In the genomic region with DNA sequence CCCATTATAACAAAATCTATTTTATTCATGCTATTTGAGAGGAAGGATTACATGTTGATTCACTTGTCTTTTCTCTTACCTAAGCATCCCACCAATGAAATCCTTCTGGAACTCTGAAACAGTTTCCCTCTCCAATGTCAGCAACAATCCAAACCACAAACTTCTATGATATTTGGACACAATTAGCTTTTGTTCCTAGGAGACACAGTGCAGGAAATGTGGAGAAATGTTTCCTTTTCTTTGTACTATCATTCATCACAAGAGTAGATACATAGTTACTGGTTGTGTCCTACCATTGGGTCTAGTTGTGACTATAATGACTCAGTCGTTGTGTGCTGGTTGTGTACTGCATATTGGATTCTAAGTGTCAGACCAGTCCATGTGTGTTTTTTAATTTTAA, we compare ENCODE assay signal across 19 cellular contexts.
DNase-seq lines count a peak whose midpoint lies in the region; ATAC-seq and TF ChIP-seq lines count a peak whose summit lies in the region.
"Had no signal": no experiment of that assay in that cellular context is flagged by ENCODE, and none has a peak within 500 bp of the region (broad histone marks: within the 10 kb centered on the region; RNA-seq: fewer than 3 reads in every experiment).

No MANE protein-coding gene starts in this region.

- H3F3A ChIP-seq in PC-3 (ENCODE audit: low read length, unreplicated experiment) = no peaks in the 10 kb centered on the region

- no peak overlapping the region for H3K27ac ChIP-seq in PC-3 (ENCODE audit: low read length)
- peak overlapping the region; percentile 63 for H3K27ac ChIP-seq in trophoblast cell (ENCODE audit: low read depth, low read length)
- H3K27ac ChIP-seq: C4-2B, foreskin keratinocyte, skin epidermis, thoracic aorta had no signal

- H3K79me2 ChIP-seq in PC-3 (ENCODE audit: low read length) (no peaks in the 10 kb centered on the region), trophoblast cell (ENCODE audit: control insufficient read depth, insufficient read depth, low read length, poor library complexity) (no peaks in the 10 kb centered on the region)

- H3K9ac ChIP-seq in PC-3 (ENCODE audit: low read length) (no peak overlapping the region), trophoblast cell (ENCODE audit: low read length) (no peak overlapping the region)

- no TSS peak for BruUV-seq in Calu3 (replicated peaks; lab: Mats Ljungman, UMichigan)
- BruUV-seq in PC-3 (replicated peaks; lab: Mats Ljungman, UMichigan) = no TSS peak

- intact Hi-C loops in Calu3 (cut with micrococcal nuclease; ENCODE audit: unreplicated experiment) (no loop called here), PC-3 (cut with micrococcal nuclease) (no loop called here)

- DNase-seq in Calu3 = no peak
- no peak for DNase-seq in PC-3
- peak; percentile 51 for DNase-seq in fibroblast of gingiva (ENCODE audit: low read depth)
- no peak for DNase-seq in trophoblast cell
- no peak for DNase-seq in NCI-H2171 (lab: John Stamatoyannopoulos, UW)
- no peak for DNase-seq in NCI-H748 treated with DMSO at 0.1 percent for 48 hours (lab: John Stamatoyannopoulos, UW)
- DNase-seq in NCI-H146 (lab: John Stamatoyannopoulos, UW) = no peak
- DNase-seq: activated CD4-positive, alpha-beta memory T cell treated with anti-CD3 and anti-CD28 coated beads, Interleukin-2, amount 10 ng/mL, durations not matched to agents 7 days and 5 days; foreskin keratinocyte; left ventricle myocardium superior; NCI-H187; NCI-H446 treated with DMSO at 0.1 percent for 48 hours; stimulated activated CD4-positive, alpha-beta T cell treated with anti-CD3 and anti-CD28 coated beads, Interleukin-4, amount 100 ng/mL, for 4 hours; stimulated activated CD8-positive, alpha-beta memory T cell treated with anti-CD3 and anti-CD28 coated beads, Interleukin-4, amount 100 ng/mL, for 48 hours had no signal

- no peaks in the 10 kb centered on the region for H3K27me3 Mint-ChIP-seq in Calu3 (ENCODE audit: unreplicated experiment)
- H3K27me3 Mint-ChIP-seq: activated CD4-positive, alpha-beta memory T cell treated with anti-CD3 and anti-CD28 coated beads, Interleukin-2, amount 10 ng/mL, durations not matched to agents 7 days and 5 days had no signal

- H3K9me3 Mint-ChIP-seq in Calu3 (ENCODE audit: low read depth, unreplicated experiment) = no peaks in the 10 kb centered on the region
- H3K9me3 Mint-ChIP-seq: T-helper 1 cell treated with Interleukin-12 subunit alpha and Interleukin-12 subunit beta and Interleukin-4 antibody, amounts not matched to agents 30 μg/mL and 1 μg/mL, for 36 hours had no signal

- no peak overlapping the region for H4K12ac ChIP-seq in trophoblast cell (ENCODE audit: low read depth, low read length)

- H3K79me1 ChIP-seq in trophoblast cell (ENCODE audit: low read length) = peaks cover 3% of the 10 kb centered on the region

- H2BK12ac ChIP-seq in trophoblast cell (ENCODE audit: low read length) = no peak overlapping the region

- H3K4me3 Mint-ChIP-seq in Calu3 (ENCODE audit: low read depth, unreplicated experiment) = no peak overlapping the region
- H3K4me3 Mint-ChIP-seq: activated CD4-positive, alpha-beta memory T cell treated with anti-CD3 and anti-CD28 coated beads, Interleukin-2, amount 10 ng/mL, durations not matched to agents 7 days and 5 days; T-helper 1 cell treated with Interleukin-12 subunit alpha and Interleukin-12 subunit beta and Interleukin-4 antibody, amounts not matched to agents 30 μg/mL and 1 μg/mL, for 36 hours had no signal

- TF ChIP-seq CTCF in Calu3 (IDR thresholded peaks at IDR 0.05; ENCODE audit: unreplicated experiment) (no peak), PC-3 (conservative IDR thresholded peaks at IDR 0.05; ENCODE audit: low read depth, low read length) (no peak)

- peaks cover 9% of the 10 kb centered on the region for H3K4me1 Mint-ChIP-seq in Calu3 (ENCODE audit: low read depth, unreplicated experiment)
- H3K4me1 Mint-ChIP-seq: activated CD4-positive, alpha-beta memory T cell treated with anti-CD3 and anti-CD28 coated beads, Interleukin-2, amount 10 ng/mL, durations not matched to agents 7 days and 5 days had no signal

- H3K4me3 ChIP-seq in PC-3 (ENCODE audit: low read length) (no peak overlapping the region), trophoblast cell (ENCODE audit: low read depth, low read length) (no peak overlapping the region)
- H3K4me3 ChIP-seq: skin epidermis, thoracic aorta had no signal

- H2BK5ac ChIP-seq in trophoblast cell (ENCODE audit: low read depth, low read length, poor library complexity) = no peak overlapping the region

- H3K4me1 ChIP-seq in PC-3 (ENCODE audit: insufficient read depth, low read length) (peaks cover 2% of the 10 kb centered on the region; the same call in 1 of the 2 replicates), trophoblast cell (ENCODE audit: control insufficient read depth in 1 of 2, insufficient read depth in 2 of 2, low read length in 2 of 2) (peaks cover 0 to 2% of the 10 kb centered on the region in 2 experiments)

- no peak overlapping the region for H2BK120ac ChIP-seq in trophoblast cell (ENCODE audit: insufficient read depth, low read length, poor library complexity)

- no peaks in the 10 kb centered on the region for H4K20me1 ChIP-seq in PC-3 (ENCODE audit: low read length)

- H3K18ac ChIP-seq in trophoblast cell (ENCODE audit: low read length) = no peak overlapping the region

- H3K27me3 ChIP-seq in PC-3 (ENCODE audit: low read length) = no peaks in the 10 kb centered on the region
- H3K27me3 ChIP-seq in trophoblast cell (ENCODE audit: insufficient read depth, low read length) = no peaks in the 10 kb centered on the region
- H3K27me3 ChIP-seq: foreskin keratinocyte had no signal

- no peak overlapping the region for H3K14ac ChIP-seq in trophoblast cell (ENCODE audit: low read length)

- H4K8ac ChIP-seq in trophoblast cell (ENCODE audit: low read depth, low read length) = no peak overlapping the region

- H3K36me3 ChIP-seq in PC-3 (ENCODE audit: low read depth, low read length) (no peaks in the 10 kb centered on the region), trophoblast cell (ENCODE audit: control insufficient read depth in 1 of 2, insufficient read depth in 2 of 2, low read length in 2 of 2) (no peaks in the 10 kb centered on the region)
- H3K36me3 ChIP-seq: thoracic aorta had no signal

- H3K4me2 ChIP-seq in PC-3 (ENCODE audit: low read length) (no peak overlapping the region), trophoblast cell (ENCODE audit: low read length) (no peak overlapping the region)

- H3K4ac ChIP-seq in trophoblast cell (ENCODE audit: low read depth, low read length) = no peak overlapping the region

- no peaks in the 10 kb centered on the region for H3K9me2 ChIP-seq in PC-3 (replicated peaks; ENCODE audit: low read length)

- peak overlapping the region; percentile 9 for H3K27ac Mint-ChIP-seq in Calu3 (ENCODE audit: unreplicated experiment)
- H3K27ac Mint-ChIP-seq: activated CD4-positive, alpha-beta memory T cell treated with anti-CD3 and anti-CD28 coated beads, Interleukin-2, amount 10 ng/mL, durations not matched to agents 7 days and 5 days; T-helper 1 cell treated with Interleukin-12 subunit alpha and Interleukin-12 subunit beta and Interleukin-4 antibody, amounts not matched to agents 30 μg/mL and 1 μg/mL, for 36 hours had no signal

- CTCF ChIA-PET in Calu3 (lab: Charles Lee) = no interaction called here
- CTCF ChIA-PET in PC-3 (lab: Charles Lee) = no interaction called here

- POLR2A ChIA-PET in PC-3 (lab: Charles Lee; ENCODE audit: unreplicated experiment) = interaction anchor here (0.7 kb wide), 1 partner anchor 1527 kb away, joined by 4 read pairs; no protein-coding TSS in a partner anchor

- H3K23ac ChIP-seq in trophoblast cell (ENCODE audit: low read length) = no peak overlapping the region

- ATAC-seq in PC-3 (peak; percentile 33; the same call in 1 of the 2 replicates), GM21515 (IDR thresholded peaks at IDR 0.05; ENCODE audit: unreplicated experiment) (no peak)
- ATAC-seq: foreskin keratinocyte had no signal

- no peak overlapping the region for H4K91ac ChIP-seq in trophoblast cell (ENCODE audit: low read depth, low read length)

- H3K36me3 Mint-ChIP-seq in Calu3 (ENCODE audit: insufficient read depth, unreplicated experiment) = no peaks in the 10 kb centered on the region

- H3K9me3 ChIP-seq in PC-3 (ENCODE audit: low read length) (no peaks in the 10 kb centered on the region), trophoblast cell (ENCODE audit: insufficient read depth, low read depth, low read length) (no peaks in the 10 kb centered on the region)
- H3K9me3 ChIP-seq: thoracic aorta had no signal

- no peak overlapping the region for H2AK5ac ChIP-seq in trophoblast cell (ENCODE audit: low read length)

- no peak overlapping the region for H2AFZ ChIP-seq in PC-3 (ENCODE audit: low read length)
- no peak overlapping the region for H2AFZ ChIP-seq in trophoblast cell (ENCODE audit: insufficient read depth, low read length, poor library complexity)

- WGBS in trophoblast cell (ENCODE audit: extremely low coverage, insufficient coverage, insufficient read length) = no CpG with 5 or more reads among the region's 1 CpG
